ENCODE assay signal across 9 cellular contexts in the genomic region with DNA sequence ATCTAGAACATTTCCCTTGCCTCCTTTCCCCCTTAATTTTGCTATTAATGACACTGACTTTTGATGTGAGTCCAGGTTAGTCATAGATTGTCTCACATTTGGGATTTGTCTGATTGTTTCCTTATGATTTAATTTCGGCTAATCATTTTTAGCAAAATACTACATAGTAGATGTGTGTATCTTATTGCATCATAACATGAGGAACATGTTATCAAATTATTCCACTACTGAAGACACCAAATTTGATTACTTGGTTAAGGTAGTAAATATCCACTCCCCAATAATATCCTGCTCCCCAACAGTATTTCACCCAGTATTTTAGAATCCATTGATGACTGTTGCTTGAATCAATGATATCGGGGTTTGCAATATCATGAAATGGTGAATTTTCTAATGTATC. TPM values are rescaled to one million over a fixed set of nuclear protein-coding genes. Genes with fewer than 3 reads are reported as not detected.
DNase-seq lines count a peak whose midpoint lies in the region; ATAC-seq, FAIRE-seq and TF ChIP-seq lines count a peak whose summit lies in the region.
"Had no signal": no experiment of that assay in that cellular context is flagged by ENCODE, and none has a peak within 500 bp of the region (broad histone marks: within the 10 kb centered on the region; RNA-seq: fewer than 3 reads in every experiment).

No MANE protein-coding gene starts in this region.

- H3K9ac ChIP-seq in GM12878 (ENCODE audit: control insufficient read depth, insufficient read depth, low read length), result no peak overlapping the region

- peaks cover 42% of the 10 kb centered on the region for H3K36me3 ChIP-seq in CD4-positive, CD25-positive, alpha-beta regulatory T cell (ENCODE audit: control insufficient read depth, insufficient read depth, low read length)
- H3K36me3 ChIP-seq in GM12878 (ENCODE audit: control insufficient read depth in 2 of 2, insufficient read depth in 2 of 2, low read length in 1 of 2) (peaks cover 0 to 14% of the 10 kb centered on the region in 2 experiments; a peak in 3 of 4 replicates), prostate gland (peaks cover 0 to 2% of the 10 kb centered on the region in 2 donors)

- TF ChIP-seq EP300 in GM12878 (IDR thresholded peaks at IDR 0.05; ENCODE audit: borderline replicate concordance in 1 of 2, control insufficient read depth in 1 of 2, low read depth in 2 of 2, low read length in 2 of 2), result no peak

- no peaks in the 10 kb centered on the region for H4K20me1 ChIP-seq in GM12878 (ENCODE audit: control insufficient read depth, insufficient read depth)

- peak overlapping the region in 2 of 3 donors; percentile 8 to 44 for H3K27ac Mint-ChIP-seq in CD4-positive, CD25-positive, alpha-beta regulatory T cell
- H3K27ac Mint-ChIP-seq in HFFc6, result peak overlapping the region; percentile 5; the same call in 1 of the 2 replicates

- POLR2A ChIA-PET in GM12878 (lab: Charles Lee), result interaction anchor here (1.2 to 1.5 kb wide), 2 partner anchors 11 to 13 kb away, joined by 5 read pairs; partner anchors contain the start of genes CEP95 and DDX5

- no TSS peak for BruUV-seq in GM12878 (replicated peaks; lab: Mats Ljungman, UMichigan)

- no peak for TF ChIP-seq RAD21 in GM12878 (IDR thresholded peaks at IDR 0.05; ENCODE audit: insufficient read depth, low read depth, low read length)

- TF ChIP-seq CTCF in HFFc6 (IDR thresholded peaks at IDR 0.05) (no peak), GM12878 (IDR thresholded peaks at IDR 0.05 in 2 of 3, conservative IDR thresholded peaks at IDR 0.05 in 1 of 3; ENCODE audit: control insufficient read depth in 2 of 3, extremely low read depth in 1 of 3, insufficient read depth in 1 of 3, low read depth in 3 of 3, low read length in 3 of 3) (no peak), prostate gland (IDR thresholded peaks at IDR 0.05) (no peak)

- H3K4me3 ChIP-seq in CD4-positive, CD25-positive, alpha-beta regulatory T cell (ENCODE audit: low read depth, low read length), result peak overlapping the region; percentile 27
- H3K4me3 ChIP-seq in GM12878, result peak overlapping the region; percentile 88
- no peak overlapping the region for H3K4me3 ChIP-seq in prostate gland
- H3K4me3 ChIP-seq: thyroid gland had no signal

- no peak for DNase-seq in CD4-positive, CD25-positive, alpha-beta regulatory T cell
- no peak for DNase-seq in HFFc6
- no peak for DNase-seq in GM12878 (ENCODE audit: low read depth, low spot score)
- DNase-seq in NCI-H1930 (lab: John Stamatoyannopoulos, UW), result no peak
- DNase-seq in hypothalamus (lab: John Stamatoyannopoulos, UW), result no peak
- no peak for DNase-seq in prostate gland (ENCODE audit: low spot score)
- DNase-seq: COR-L47, thyroid gland had no signal

- in situ Hi-C loops in GM12878 (cut with MboI), result loop anchor here (5.0 kb wide), 2 partner anchors 72 to 172 kb away; no protein-coding TSS in a partner anchor

- H3K36me3 Mint-ChIP-seq in CD4-positive, CD25-positive, alpha-beta regulatory T cell, result peaks cover 27% of the 10 kb centered on the region
- H3K36me3 Mint-ChIP-seq in HFFc6 (ENCODE audit: low read depth), result peaks cover 39% of the 10 kb centered on the region

- ATAC-seq in CD4-positive, CD25-positive, alpha-beta regulatory T cell (ENCODE audit: low read depth in 2 of 2), result no peak
- ATAC-seq in GM12878, result no peak

- H3K27me3 Mint-ChIP-seq in CD4-positive, CD25-positive, alpha-beta regulatory T cell, result peaks cover 12% of the 10 kb centered on the region
- peaks cover 27% of the 10 kb centered on the region for H3K27me3 Mint-ChIP-seq in HFFc6 (ENCODE audit: insufficient read depth)

- peaks cover 32% of the 10 kb centered on the region for H3K79me2 ChIP-seq in GM12878 (ENCODE audit: control insufficient read depth, insufficient read depth, low read length)

- peaks cover 37% of the 10 kb centered on the region for H3K4me1 ChIP-seq in CD4-positive, CD25-positive, alpha-beta regulatory T cell (ENCODE audit: control insufficient read depth, insufficient read depth, low read length, poor library complexity, severe bottlenecking)
- H3K4me1 ChIP-seq in GM12878 (ENCODE audit: control insufficient read depth, insufficient read depth, low read length), result peaks cover 8% of the 10 kb centered on the region; the same call in 1 of the 2 replicates
- peaks cover 14% of the 10 kb centered on the region for H3K4me1 ChIP-seq in prostate gland (replicated peaks)

- H3K27me3 ChIP-seq in CD4-positive, CD25-positive, alpha-beta regulatory T cell (ENCODE audit: control insufficient read depth, insufficient read depth, low read length), result no peaks in the 10 kb centered on the region
- no peaks in the 10 kb centered on the region for H3K27me3 ChIP-seq in GM12878 (replicated peaks in 1 of 2; ENCODE audit: control insufficient read depth in 2 of 2, insufficient read depth in 2 of 2, low read length in 1 of 2)
- no peaks in the 10 kb centered on the region for H3K27me3 ChIP-seq in prostate gland (replicated peaks; ENCODE audit: insufficient read depth)
- H3K27me3 ChIP-seq: thyroid gland had no signal

- H3K4me3 Mint-ChIP-seq in CD4-positive, CD25-positive, alpha-beta regulatory T cell, result peak overlapping the region; percentile 66 to 80 (median 76)
- H3K4me3 Mint-ChIP-seq in HFFc6, result no peak overlapping the region

- TF ChIP-seq POLR2A in GM12878 (IDR thresholded peaks at IDR 0.05; ENCODE audit: low read depth, low read length) (no peak), prostate gland (IDR thresholded peaks at IDR 0.05) (no peak)

- intact Hi-C loops in GM12878 (cut with micrococcal nuclease; ENCODE audit: unreplicated experiment) (loop anchor here (5.0 kb wide), 2 partner anchors 172 to 187 kb away; no protein-coding TSS in a partner anchor), prostate gland (cut with DNase I) (loop anchor here (5.0 kb wide), 1 partner anchor 72 kb away; no protein-coding TSS in a partner anchor)

- no peak for FAIRE-seq in GM12878 (lab: Jason Lieb, UNC)
- FAIRE-seq: GM12891 had no signal

- RAD21 ChIA-PET in GM12878 (lab: Charles Lee; ENCODE audit: unreplicated experiment), result interaction anchor here (9.9 kb wide), 1 partner anchor 74 kb away, joined by 174 read pairs; no protein-coding TSS in a partner anchor

- H3K27ac ChIP-seq in CD4-positive, CD25-positive, alpha-beta regulatory T cell (ENCODE audit: insufficient read depth, low read length, poor library complexity, severe bottlenecking), result no peak overlapping the region
- H3K27ac ChIP-seq in GM12878 (ENCODE audit: control insufficient read depth, insufficient read depth) (no peak overlapping the region), prostate gland (no peak overlapping the region)
- H3K27ac ChIP-seq: thyroid gland had no signal

- H3K4me1 Mint-ChIP-seq in CD4-positive, CD25-positive, alpha-beta regulatory T cell, result peaks cover 34 to 68% (median 47%) of the 10 kb centered on the region in 4 donors
- peaks cover 48% of the 10 kb centered on the region for H3K4me1 Mint-ChIP-seq in HFFc6 (ENCODE audit: low read depth)

- SMC1A ChIA-PET in GM12878 (lab: Charles Lee; ENCODE audit: uncharacterized antibody, unreplicated experiment), result interaction anchor here (1.4 to 6.6 kb wide), 3 partner anchors 11 to 74 kb away, joined by 3 to 70 read pairs (median 25); partner anchors contain the start of genes CEP95 and DDX5

- 96% methylated on average over 2 of the region's 2 CpGs for WGBS in GM12878 (ENCODE audit: insufficient coverage, insufficient replicate concordance, low lambda C conversion rate, missing lambda C conversion rate)
- 94% methylated on average over 2 of the region's 2 CpGs for WGBS in prostate gland

- peak overlapping the region; percentile 91 for H3K4me2 ChIP-seq in GM12878 (ENCODE audit: control insufficient read depth, insufficient read depth)

- H3K9me3 Mint-ChIP-seq in CD4-positive, CD25-positive, alpha-beta regulatory T cell, result no peaks in the 10 kb centered on the region
- peaks cover 14% of the 10 kb centered on the region for H3K9me3 Mint-ChIP-seq in HFFc6

- no peak overlapping the region for H2AFZ ChIP-seq in GM12878 (ENCODE audit: control insufficient read depth, low read depth, low read length)

- CTCF ChIA-PET in GM12878 (lab: Yijun Ruan, JAX), result interaction anchor here (1.5 to 17.7 kb wide), 4 partner anchors 9 to 155 kb away, joined by 3 to 350 read pairs (median 58); partner anchors contain the start of genes CEP95 and DDX5

- no peaks in the 10 kb centered on the region for H3K9me3 ChIP-seq in CD4-positive, CD25-positive, alpha-beta regulatory T cell (ENCODE audit: control insufficient read depth in 2 of 2, low read length in 2 of 2)
- H3K9me3 ChIP-seq in GM12878 (replicated peaks; ENCODE audit: control insufficient read depth, insufficient read depth, low read length) (no peaks in the 10 kb centered on the region), prostate gland (no peaks in the 10 kb centered on the region)
- H3K9me3 ChIP-seq: thyroid gland had no signal

RNA-seq across cellular contexts. Expression of gene POLG2, which starts 2.7 kb away (rescaled TPM):
- total RNA-seq in CD4-positive, CD25-positive, alpha-beta regulatory T cell, result 49.3 TPM
- polyA plus RNA-seq in CD4-positive, CD25-positive, alpha-beta regulatory T cell, result 10 to 100 TPM; 10.2 to 11.1 (median 10.2) TPM
- 10 to 100 TPM in 1 of 6 experiments, 1 to 10 TPM in 5; 6.5 to 11.8 (median 7.3) TPM for total RNA-seq in HFFc6 (2021; fragmentation: NEBNext Ultra II Directional; extraction: Animal tissue kit (Norgen Biotek cat#: 25700))
- 67.1 and 73.4 TPM in 2 replicates for total RNA-seq in GM12878 (2013; cell fraction: nucleolus; rRNA removed)
- total RNA-seq in GM12878 (2014; rRNA removed), result 17.1 and 18.0 TPM in 2 replicates
- 22.0 and 22.8 TPM in 2 replicates for total RNA-seq in GM12878 (2014; rRNA removed; fragmentation: Illumina TruSeq; extraction: Trizol)
- total RNA-seq in GM12878 (2021), result 20.6 and 27.3 TPM in 2 replicates
- polyA plus RNA-seq in GM12878 (2011; ENCODE audit: low read depth), result 11.2 TPM
- 24.8 and 32.9 TPM in 2 replicates for polyA plus RNA-seq in GM12878 (2011; rRNA removed)
- polyA plus RNA-seq in GM12878 (2011; cell fraction: cytosol; rRNA removed), result 10.6 and 12.0 TPM in 2 replicates
- 28.2 and 31.3 TPM in 2 replicates for polyA plus RNA-seq in GM12878 (2011; cell fraction: nucleus; rRNA removed)
- polyA plus RNA-seq in GM12878 (2012), result 17.8 and 18.2 TPM in 2 replicates
- 22.4 and 24.9 TPM in 2 replicates for polyA plus RNA-seq in GM12878 (2014; fragmentation: Illumina TruSeq; extraction: Trizol)
- 10 to 100 TPM; 10.2 to 13.5 TPM for polyA plus RNA-seq in GM12878 (2014; fragmentation: Nextera tagmentation; extraction: Ambion mirVana)
- polyA plus RNA-seq in GM12878 (2014; rRNA removed), result 22.3 and 27.7 TPM in 2 replicates
- 10 to 100 TPM; 22.1 to 26.7 TPM for polyA plus RNA-seq in GM12878 (2016; fragmentation: Nextera tagmentation; extraction: Ambion mirVana)
- 10.4 and 12.3 TPM in 2 replicates for polyA minus RNA-seq in GM12878 (2011; rRNA and poly(A)+ RNA removed)
- polyA minus RNA-seq in GM12878 (2011; cell fraction: cytosol; rRNA and poly(A)+ RNA removed), result 4.7 and 9.5 TPM in 2 replicates
- polyA minus RNA-seq in GM12878 (2011; cell fraction: nucleus; rRNA and poly(A)+ RNA removed), result 19.0 and 23.3 TPM in 2 replicates
- total RNA-seq in prostate gland, result 1 to 10 TPM; 5.3 to 9.7 TPM

RNA-seq across cellular contexts. Expression of gene DDX5, which starts 12.0 kb away (rescaled TPM):
- total RNA-seq in CD4-positive, CD25-positive, alpha-beta regulatory T cell, result 2,976 TPM
- 1,000 to 10,000 TPM in 3 of 4 donors, 100 to 1,000 TPM in 1; 887 to 1,222 (median 1,070) TPM for polyA plus RNA-seq in CD4-positive, CD25-positive, alpha-beta regulatory T cell
- 100 to 1,000 TPM; 537 to 635 (median 600) TPM for total RNA-seq in HFFc6 (2021; fragmentation: NEBNext Ultra II Directional; extraction: Animal tissue kit (Norgen Biotek cat#: 25700))
- 814 and 838 TPM in 2 replicates for total RNA-seq in GM12878 (2013; cell fraction: nucleolus; rRNA removed)
- total RNA-seq in GM12878 (2014; rRNA removed) (257 and 299 TPM in 2 replicates), GM12878 (2014; rRNA removed; fragmentation: Illumina TruSeq; extraction: Trizol) (482 and 485 TPM in 2 replicates), GM12878 (2021) (713 and 715 TPM in 2 replicates), prostate gland (1,000 to 10,000 TPM; 1,009 to 1,102 TPM)
- polyA plus RNA-seq in GM12878 (2011; ENCODE audit: low read depth), result 329 TPM
- polyA plus RNA-seq in GM12878 (2011; rRNA removed) (766 and 1,007 TPM in 2 replicates), GM12878 (2014; fragmentation: Illumina TruSeq; extraction: Trizol) (689 and 910 TPM in 2 replicates), GM12878 (2014; fragmentation: Nextera tagmentation; extraction: Ambion mirVana) (100 to 1,000 TPM; 530 to 888 TPM), GM12878 (2014; rRNA removed) (1,062 and 1,423 TPM in 2 replicates), GM12878 (2016; fragmentation: Nextera tagmentation; extraction: Ambion mirVana) (100 to 1,000 TPM; 723 to 740 TPM)
- 509 and 785 TPM in 2 replicates for polyA plus RNA-seq in GM12878 (2011; cell fraction: cytosol; rRNA removed)
- 2,281 and 3,127 TPM in 2 replicates for polyA plus RNA-seq in GM12878 (2011; cell fraction: nucleus; rRNA removed)
- 326 and 388 TPM in 2 replicates for polyA plus RNA-seq in GM12878 (2012)
- 294 and 317 TPM in 2 replicates for polyA minus RNA-seq in GM12878 (2011; rRNA and poly(A)+ RNA removed)
- polyA minus RNA-seq in GM12878 (2011; cell fraction: cytosol; rRNA and poly(A)+ RNA removed), result 228 and 246 TPM in 2 replicates
- 742 and 1,263 TPM in 2 replicates for polyA minus RNA-seq in GM12878 (2011; cell fraction: nucleus; rRNA and poly(A)+ RNA removed)

RNA-seq across cellular contexts. Expression of gene CEP95, which starts 12.7 kb away (rescaled TPM):
- 173 TPM for total RNA-seq in CD4-positive, CD25-positive, alpha-beta regulatory T cell
- 10 to 100 TPM in 3 of 4 donors, 1 to 10 TPM in 1; 9.2 to 11.6 (median 10.8) TPM for polyA plus RNA-seq in CD4-positive, CD25-positive, alpha-beta regulatory T cell
- total RNA-seq in HFFc6 (2021; fragmentation: NEBNext Ultra II Directional; extraction: Animal tissue kit (Norgen Biotek cat#: 25700)), result 10 to 100 TPM in 5 of 6 experiments, 1 to 10 TPM in 1; 9.0 to 13.0 (median 11.5) TPM
- 185 and 189 TPM in 2 replicates for total RNA-seq in GM12878 (2013; cell fraction: nucleolus; rRNA removed)
- 28.4 and 31.3 TPM in 2 replicates for total RNA-seq in GM12878 (2014; rRNA removed)
- 35.1 and 36.6 TPM in 2 replicates for total RNA-seq in GM12878 (2014; rRNA removed; fragmentation: Illumina TruSeq; extraction: Trizol)
- total RNA-seq in GM12878 (2021), result 25.0 and 27.8 TPM in 2 replicates
- 30.9 TPM for polyA plus RNA-seq in GM12878 (2011; ENCODE audit: low read depth)
- polyA plus RNA-seq in GM12878 (2011; rRNA removed), result 54.9 and 76.9 TPM in 2 replicates
- polyA plus RNA-seq in GM12878 (2011; cell fraction: cytosol; rRNA removed), result 14.0 and 14.4 TPM in 2 replicates
- polyA plus RNA-seq in GM12878 (2011; cell fraction: nucleus; rRNA removed), result 89.8 and 130 TPM in 2 replicates
- polyA plus RNA-seq in GM12878 (2012), result 37.3 and 43.4 TPM in 2 replicates
- 37.2 and 41.8 TPM in 2 replicates for polyA plus RNA-seq in GM12878 (2014; fragmentation: Illumina TruSeq; extraction: Trizol)
- 10 to 100 TPM; 17.7 to 22.6 TPM for polyA plus RNA-seq in GM12878 (2014; fragmentation: Nextera tagmentation; extraction: Ambion mirVana)
- 32.9 and 36.6 TPM in 2 replicates for polyA plus RNA-seq in GM12878 (2014; rRNA removed)
- 10 to 100 TPM; 24.7 to 25.5 TPM for polyA plus RNA-seq in GM12878 (2016; fragmentation: Nextera tagmentation; extraction: Ambion mirVana)
- 29.8 and 30.0 TPM in 2 replicates for polyA minus RNA-seq in GM12878 (2011; rRNA and poly(A)+ RNA removed)
- 10.2 and 22.7 TPM in 2 replicates for polyA minus RNA-seq in GM12878 (2011; cell fraction: cytosol; rRNA and poly(A)+ RNA removed)
- polyA minus RNA-seq in GM12878 (2011; cell fraction: nucleus; rRNA and poly(A)+ RNA removed), result 38.3 and 61.3 TPM in 2 replicates
- 10 to 100 TPM; 26.8 to 50.6 TPM for total RNA-seq in prostate gland

RNA-seq across cellular contexts. Expression of gene MILR1, which starts 45.2 kb away (rescaled TPM):
- 0.67 TPM for total RNA-seq in CD4-positive, CD25-positive, alpha-beta regulatory T cell
- not detected for polyA plus RNA-seq in CD4-positive, CD25-positive, alpha-beta regulatory T cell
- 1 to 10 TPM in 4 of 6 experiments, under 1 TPM in 2; 0.61 to 2.5 (median 1.5) TPM for total RNA-seq in HFFc6 (2021; fragmentation: NEBNext Ultra II Directional; extraction: Animal tissue kit (Norgen Biotek cat#: 25700))
- total RNA-seq in GM12878 (2013; cell fraction: nucleolus; rRNA removed), result 8.4 and 8.8 TPM in 2 replicates
- total RNA-seq in GM12878 (2014; rRNA removed) (15.4 and 17.8 TPM in 2 replicates), GM12878 (2014; rRNA removed; fragmentation: Illumina TruSeq; extraction: Trizol) (24.0 and 24.6 TPM in 2 replicates), GM12878 (2021) (13.2 and 16.7 TPM in 2 replicates), prostate gland (1 to 10 TPM in 1 of 2 donors, under 1 TPM in 1; 0.77 to 4.3 TPM)
- 3.6 TPM for polyA plus RNA-seq in GM12878 (2011; ENCODE audit: low read depth)
- polyA plus RNA-seq in GM12878 (2011; rRNA removed) (2.0 and 2.4 TPM in 2 replicates), GM12878 (2014; fragmentation: Illumina TruSeq; extraction: Trizol) (47.2 and 54.1 TPM in 2 replicates), GM12878 (2014; fragmentation: Nextera tagmentation; extraction: Ambion mirVana) (10 to 100 TPM; 16.2 to 25.0 TPM), GM12878 (2014; rRNA removed) (16.4 and 19.2 TPM in 2 replicates), GM12878 (2016; fragmentation: Nextera tagmentation; extraction: Ambion mirVana) (1 to 10 TPM; 2.8 to 4.3 TPM)
- 2.1 and 3.8 TPM in 2 replicates for polyA plus RNA-seq in GM12878 (2011; cell fraction: cytosol; rRNA removed)
- polyA plus RNA-seq in GM12878 (2011; cell fraction: nucleus; rRNA removed), result 0.94 and 3.6 TPM in 2 replicates
- 3.4 and 5.0 TPM in 2 replicates for polyA plus RNA-seq in GM12878 (2012)
- polyA minus RNA-seq in GM12878 (2011; rRNA and poly(A)+ RNA removed), result 1.9 and 3.1 TPM in 2 replicates
- polyA minus RNA-seq in GM12878 (2011; cell fraction: cytosol; rRNA and poly(A)+ RNA removed), result not detected in 2 replicates
- polyA minus RNA-seq in GM12878 (2011; cell fraction: nucleus; rRNA and poly(A)+ RNA removed), result 0.67 and 0.85 TPM in 2 replicates

Comparison
In these comparisons a context has a peak if more than half of its experiments do, and no peak if none do; other contexts are left out.
1. H3K4me3 ChIP-seq: peak in CD4-positive, CD25-positive, alpha-beta regulatory T cell (single experiment) and GM12878 (single experiment); none in prostate gland (0 of 2).